Comparison of ENCODE assay signal across 25 cellular contexts in genomic region chr10:117476281-117476680, GRCh38.
"Had no signal": no experiment of that assay in that cellular context is flagged by ENCODE, and none has a peak within 500 bp of the region (broad histone marks: within the 10 kb centered on the region; RNA-seq: fewer than 3 reads in every experiment).

No MANE protein-coding gene starts in this region.

- H3K27ac ChIP-seq: adrenal gland, body of pancreas, colonic mucosa, epithelial cell of prostate, pancreas, prostate gland, VCaP had no signal

- H3K9me3 ChIP-seq: adrenal gland, body of pancreas, colonic mucosa, esophagus squamous epithelium, gastrocnemius medialis, pancreas, prostate gland had no signal

- H3K36me3 ChIP-seq: adrenal gland, colonic mucosa, esophagus squamous epithelium, gastrocnemius medialis, pancreas, prostate gland had no signal

- H3K4me3 Mint-ChIP-seq: activated naive CD8-positive, alpha-beta T cell; activated T-cell treated with anti-CD3 and anti-CD28 coated beads, Interleukin-2, amount 50 U/mL, for 72 hours; mesothelial cell of epicardium; naive B cell; type B pancreatic cell had no signal

- H3K27ac Mint-ChIP-seq: activated naive CD8-positive, alpha-beta T cell; activated T-cell treated with anti-CD3 and anti-CD28 coated beads, Interleukin-2, amount 50 U/mL, for 72 hours; mesothelial cell of epicardium; naive B cell; type B pancreatic cell had no signal

- H3K36me3 Mint-ChIP-seq: activated naive CD8-positive, alpha-beta T cell; mesothelial cell of epicardium; naive B cell; type B pancreatic cell had no signal

- ATAC-seq: activated T-cell treated with anti-CD3 and anti-CD28 coated beads, Interleukin-2, amount 50 U/mL, for 72 hours; body of pancreas; pancreas; stimulated activated naive CD8-positive, alpha-beta T cell treated with anti-CD3 and anti-CD28 coated beads, Interleukin-15, Interleukin-2, amounts not matched to agents 100 U/mL and 50 U/mL, for 24 hours had no signal

- H3K4me3 ChIP-seq: adrenal gland, body of pancreas, colonic mucosa, esophagus squamous epithelium, gastrocnemius medialis, pancreas, prostate gland had no signal

- DNase-seq: activated CD4-positive, alpha-beta T cell treated with anti-CD3 and anti-CD28 coated beads for 4 hours; activated CD4-positive, alpha-beta T cell treated with anti-CD3 and anti-CD28 coated beads, Interleukin-2, amount 50 U/mL, for 4 hours; activated naive CD4-positive, alpha-beta T cell treated with Interleukin-2 at 50 U/mL for 16 hours; activated T-cell treated with anti-CD3 and anti-CD28 coated beads for 4 hours; activated T-cell treated with anti-CD3 and anti-CD28 coated beads, Interleukin-2, amount 50 U/mL, for 72 hours; adrenal gland; aorta; body of pancreas; cerebellar nuclear complex; colonic mucosa; effector CD8-positive, alpha-beta T cell; esophagus squamous epithelium; glutamatergic neuron; islet precursor cell; mammary epithelial cell; naive B cell; pancreas; stimulated activated naive CD8-positive, alpha-beta T cell treated with anti-CD3 and anti-CD28 coated beads, Interleukin-15, Interleukin-2, amounts not matched to agents 100 U/mL and 50 U/mL, for 24 hours had no signal

- H3K4me1 Mint-ChIP-seq: mesothelial cell of epicardium had no signal

- H3K27me3 ChIP-seq: adrenal gland, body of pancreas, colonic mucosa, gastrocnemius medialis, pancreas had no signal

- H3K4me1 ChIP-seq: adrenal gland, body of pancreas, colonic mucosa, esophagus squamous epithelium, gastrocnemius medialis, pancreas, prostate gland had no signal
